Comparison of ENCODE assay signal across 8 cellular contexts in genomic region chr6:112043032-112044007, GRCh38. TPM values are rescaled to one million over a fixed set of nuclear protein-coding genes. Genes with fewer than 3 reads are reported as not detected.
A peak's percentile ranks its signal among the peaks of the same experiment; 100 is the strongest.
DNase-seq lines count a peak whose midpoint lies in the region; ATAC-seq and TF ChIP-seq lines count a peak whose summit lies in the region.

No MANE protein-coding gene starts in this region.

- TF ChIP-seq CTCF in C4-2B (conservative IDR thresholded peaks at IDR 0.05) (peak; percentile 94), liver (IDR thresholded peaks at IDR 0.05; ENCODE audit: low read depth, low read length, missing input control) (peak; percentile 97)

- H3K27ac ChIP-seq in C4-2B (peak overlapping the region; percentile 29; the same call in 1 of the 2 replicates), liver (ENCODE audit: low read depth in 1 of 2, low read length in 2 of 2) (peak overlapping the region; percentile 74 to 82)

- H3K4me1 ChIP-seq in liver (ENCODE audit: control insufficient read depth in 4 of 4, insufficient read depth in 4 of 4, low read length in 3 of 4), result peaks cover 0 to 17% (median 9%) of the 10 kb centered on the region in 4 donors

- DNase-seq in NCI-H748 (lab: John Stamatoyannopoulos, UW; ENCODE audit: unreplicated experiment), result peak; percentile 96
- DNase-seq in activated CD4-positive, alpha-beta T cell treated with anti-CD3 and anti-CD28 coated beads, Interleukin-2, amount 50 U/mL, for 24 hours (ENCODE audit: low read depth in 1 of 2, low spot score in 1 of 2), result peak; percentile 77 to 90
- DNase-seq in dermis microvascular lymphatic vessel endothelial cell (ENCODE audit: low read depth in 2 of 2), result peak; percentile 85 to 95
- DNase-seq in stimulated activated CD4-positive, alpha-beta T cell treated with anti-CD3 and anti-CD28 coated beads, Interleukin-4, amount 100 ng/mL, for 1 hour, result peak; percentile 88

- under 1% methylated on average over 36 of the region's 36 CpGs for WGBS in liver

- no peaks in the 10 kb centered on the region for H3K9me3 ChIP-seq in liver (ENCODE audit: control insufficient read depth in 4 of 4, low read length in 3 of 4)

- H3K9ac ChIP-seq in liver (ENCODE audit: low read depth in 1 of 2, low read length in 2 of 2), result peak overlapping the region; percentile 87 to 98

- no peaks in the 10 kb centered on the region for H3K36me3 ChIP-seq in liver (ENCODE audit: control insufficient read depth in 4 of 4, insufficient read depth in 3 of 4, low read depth in 1 of 4, low read length in 3 of 4)

- peak overlapping the region; percentile 63 to 68 (median 68) for H3K4me3 ChIP-seq in liver (ENCODE audit: low read depth in 1 of 3, low read length in 3 of 3)

- ATAC-seq in GM19397 (IDR thresholded peaks at IDR 0.05; ENCODE audit: unreplicated experiment) (peak; percentile 88), HG03565 (IDR thresholded peaks at IDR 0.05; ENCODE audit: unreplicated experiment) (peak; percentile 91)

- no peaks in the 10 kb centered on the region for H3K27me3 ChIP-seq in liver (ENCODE audit: control insufficient read depth in 4 of 4, insufficient read depth in 4 of 4, low read length in 3 of 4)

- peak; percentile 97 to 98 for TF ChIP-seq RAD21 in liver (IDR thresholded peaks at IDR 0.05)

TF ChIP-seq in liver, 16 proteins besides CTCF, POLR2A, EP300 and RAD21:
- TF ChIP-seq RXRA (IDR thresholded peaks at IDR 0.05) (peak; percentile 16 to 41), REST (IDR thresholded peaks at IDR 0.05) (peak; percentile 66), MAX (IDR thresholded peaks at IDR 0.05) (peak; percentile 30), ZBTB33 (IDR thresholded peaks at IDR 0.05) (peak; percentile 10), SP1 (IDR thresholded peaks at IDR 0.05) (peak; percentile 11), GABPA (IDR thresholded peaks at IDR 0.05 in 1 of 2, conservative IDR thresholded peaks at IDR 0.05 in 1 of 2) (no peak), NR2F2 (IDR thresholded peaks at IDR 0.05) (peak; percentile 92), FOXA2 (IDR thresholded peaks at IDR 0.05) (no peak), FOXA1 (IDR thresholded peaks at IDR 0.05) (peak; percentile 2), HNF4A (conservative IDR thresholded peaks at IDR 0.05) (peak; percentile 16 to 34), JUND (IDR thresholded peaks at IDR 0.05) (no peak), TAF1 (conservative IDR thresholded peaks at IDR 0.05) (peak; percentile 49), YY1 (IDR thresholded peaks at IDR 0.05) (peak; percentile 91), HNF4G (IDR thresholded peaks at IDR 0.05) (no peak), EGR1 (IDR thresholded peaks at IDR 0.05; ENCODE audit: low read depth in 2 of 2) (peak in 1 of 2 donors; percentile 41)
- TF ChIP-seq, protein P1, sequence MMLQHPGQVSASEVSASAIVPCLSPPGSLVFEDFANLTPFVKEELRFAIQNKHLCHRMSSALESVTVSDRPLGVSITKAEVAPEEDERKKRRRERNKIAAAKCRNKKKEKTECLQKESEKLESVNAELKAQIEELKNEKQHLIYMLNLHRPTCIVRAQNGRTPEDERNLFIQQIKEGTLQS (IDR thresholded peaks at IDR 0.05), result no peak

RNA-seq across cellular contexts. Expression of gene CCN6, which starts 10.6 kb away (rescaled TPM):
- total RNA-seq in dermis microvascular lymphatic vessel endothelial cell (not detected in 2 replicates), liver (not detected)
- under 1 TPM in 1 of 2 donors, not detected in 1; 0.54 TPM for polyA plus RNA-seq in liver

RNA-seq across cellular contexts. Expression of gene TUBE1, which starts 44.0 kb away (rescaled TPM):
- total RNA-seq in dermis microvascular lymphatic vessel endothelial cell (8.5 and 8.7 TPM in 2 replicates), liver (10 to 100 TPM in 1 of 2 donors, 1 to 10 TPM in 1; 9.6 to 45.4 TPM)
- 10 to 100 TPM in 1 of 2 donors, 1 to 10 TPM in 1; 8.8 to 41.2 TPM for polyA plus RNA-seq in liver

RNA-seq across cellular contexts. Expression of gene FAM229B, which starts 44.1 kb away (rescaled TPM):
- total RNA-seq in dermis microvascular lymphatic vessel endothelial cell, result 6.4 and 7.0 TPM in 2 replicates
- 1 to 10 TPM; 1.8 to 3.9 TPM for total RNA-seq in liver
- polyA plus RNA-seq in liver, result 10 to 100 TPM; 10.3 to 13.8 TPM

Comparison
In these comparisons a context has a peak if more than half of its experiments do, and no peak if none do; other contexts are left out.
1. Peak in every context shown above with its lines: DNase-seq, ATAC-seq, H3K4me3 ChIP-seq and H3K27ac ChIP-seq.